19 cellular contexts compared by ENCODE assay signal in genomic region chr10:36110097-36110496, GRCh38.
"Had no signal": no experiment of that assay in that cellular context is flagged by ENCODE, and none has a peak within 500 bp of the region (broad histone marks: within the 10 kb centered on the region; RNA-seq: fewer than 3 reads in every experiment).

No MANE protein-coding gene starts in this region.

- DNase-seq: activated B cell treated with CpG ODN at 0.5 μM for 24 hours; activated CD4-positive, alpha-beta T cell treated with anti-CD3 and anti-CD28 coated beads, Interleukin-2, amount 10 ng/mL, durations not matched to agents 24 days and 14 days; activated CD8-positive, alpha-beta T cell treated with anti-CD3 and anti-CD28 coated beads, Interleukin-2, amount 10 ng/mL, durations not matched to agents 7 days and 5 days; activated naive CD4-positive, alpha-beta T cell treated with anti-CD3 and anti-CD28 coated beads for 36 hours; activated T-cell treated with anti-CD3 and anti-CD28 coated beads, Interleukin-2, amount 50 U/mL, for 24 hours; cerebellar nuclear complex; cortex of kidney; foreskin keratinocyte; hippocampal formation; left colon; spleen; stimulated activated CD4-positive, alpha-beta T cell treated with anti-CD3 and anti-CD28 coated beads, Interleukin-4, amount 100 ng/mL, for 4 hours; T-cell; thyroid gland had no signal

- H3K36me3 ChIP-seq: ascending aorta, spleen, thyroid gland had no signal

- H3K9me3 ChIP-seq: ascending aorta, spleen, thyroid gland had no signal

- H3K27ac Mint-ChIP-seq: activated B cell treated with CpG ODN at 0.5 μM for 24 hours; activated CD4-positive, alpha-beta T cell treated with anti-CD3 and anti-CD28 coated beads, Interleukin-2, amount 10 ng/mL, durations not matched to agents 24 days and 14 days; activated CD8-positive, alpha-beta T cell treated with anti-CD3 and anti-CD28 coated beads, Interleukin-2, amount 10 ng/mL, durations not matched to agents 7 days and 5 days; activated naive CD4-positive, alpha-beta T cell treated with anti-CD3 and anti-CD28 coated beads for 36 hours; activated T-cell treated with anti-CD3 and anti-CD28 coated beads, Interleukin-2, amount 50 U/mL, for 24 hours; stimulated activated memory B cell treated with anti-CD40 and anti-IgM and Interleukin-4, amounts not matched to agents 10 μg/mL and 1 μg/mL and 100 μg/mL, for 72 hours; T-cell had no signal

- FAIRE-seq: islet of Langerhans had no signal

- H3K27me3 ChIP-seq: ascending aorta, foreskin keratinocyte, spleen, thyroid gland had no signal

- H3K9me3 Mint-ChIP-seq: activated B cell treated with CpG ODN at 0.5 μM for 24 hours, neural crest cell had no signal

- H3K27ac ChIP-seq: ascending aorta, foreskin keratinocyte, spleen, thyroid gland had no signal

- H3K4me1 Mint-ChIP-seq: activated B cell treated with CpG ODN at 0.5 μM for 24 hours; activated CD4-positive, alpha-beta T cell treated with anti-CD3 and anti-CD28 coated beads, Interleukin-2, amount 10 ng/mL, durations not matched to agents 24 days and 14 days; neural crest cell; stimulated activated memory B cell treated with anti-CD40 and anti-IgM and Interleukin-4, amounts not matched to agents 10 μg/mL and 1 μg/mL and 100 μg/mL, for 72 hours; T-cell had no signal

- H3K4me3 ChIP-seq: ascending aorta, spleen, thyroid gland had no signal

- H3K27me3 Mint-ChIP-seq: activated B cell treated with CpG ODN at 0.5 μM for 24 hours; activated CD4-positive, alpha-beta T cell treated with anti-CD3 and anti-CD28 coated beads, Interleukin-2, amount 10 ng/mL, durations not matched to agents 24 days and 14 days; activated T-cell treated with anti-CD3 and anti-CD28 coated beads, Interleukin-2, amount 50 U/mL, for 24 hours; stimulated activated memory B cell treated with anti-CD40 and anti-IgM and Interleukin-4, amounts not matched to agents 10 μg/mL and 1 μg/mL and 100 μg/mL, for 72 hours; T-cell had no signal

- H3K36me3 Mint-ChIP-seq: stimulated activated memory B cell treated with anti-CD40 and anti-IgM and Interleukin-4, amounts not matched to agents 10 μg/mL and 1 μg/mL and 100 μg/mL, for 72 hours; T-cell had no signal

- ATAC-seq: activated CD8-positive, alpha-beta T cell treated with anti-CD3 and anti-CD28 coated beads, Interleukin-2, amount 10 ng/mL, durations not matched to agents 7 days and 5 days; foreskin keratinocyte; left colon; SK-N-SH treated with all-trans-retinoic acid at 6 μM for 48 hours; stimulated activated memory B cell treated with anti-CD40 and anti-IgM and Interleukin-4, amounts not matched to agents 10 μg/mL and 1 μg/mL and 100 μg/mL, for 72 hours; T-cell had no signal

- H3K4me1 ChIP-seq: foreskin keratinocyte, spleen, thyroid gland had no signal

- H3K4me3 Mint-ChIP-seq: activated B cell treated with CpG ODN at 0.5 μM for 24 hours; activated CD4-positive, alpha-beta T cell treated with anti-CD3 and anti-CD28 coated beads, Interleukin-2, amount 10 ng/mL, durations not matched to agents 24 days and 14 days; activated CD8-positive, alpha-beta T cell treated with anti-CD3 and anti-CD28 coated beads, Interleukin-2, amount 10 ng/mL, durations not matched to agents 7 days and 5 days; activated naive CD4-positive, alpha-beta T cell treated with anti-CD3 and anti-CD28 coated beads for 36 hours; activated T-cell treated with anti-CD3 and anti-CD28 coated beads, Interleukin-2, amount 50 U/mL, for 24 hours; neural crest cell; stimulated activated memory B cell treated with anti-CD40 and anti-IgM and Interleukin-4, amounts not matched to agents 10 μg/mL and 1 μg/mL and 100 μg/mL, for 72 hours; T-cell had no signal
